ENCODE assay signal across 8 cellular contexts in genomic region chr11:7251836-7252682, GRCh38.
A peak's percentile ranks its signal among the peaks of the same experiment; 100 is the strongest.
DNase-seq lines count a peak whose midpoint lies in the region; ATAC-seq and TF ChIP-seq lines count a peak whose summit lies in the region.

SYT9 (plus strand) TSS chr11:7251904; CDS start chr11:7252187, 283 bp downstream.

- DNase-seq in AG04449 (ENCODE audit: low read depth, low spot score) (no peak), NCI-H1930 (lab: John Stamatoyannopoulos, UW) (peak; percentile 49 to 80), astrocyte of the hippocampus (ENCODE audit: low read depth, low spot score) (peak; percentile 67), iPS DF 6.9 (ENCODE audit: low read depth, low spot score) (peak; percentile 60), retinal pigment epithelial cell (ENCODE audit: low read depth) (peak; percentile 3), RKO (ENCODE audit: low spot score) (no peak), dedifferentiated amniotic fluid mesenchymal stem cell (ENCODE audit: extremely low spot score) (no peak)

- no CpG with 5 or more reads among the region's 84 CpGs for WGBS in iPS DF 6.9 (ENCODE audit: insufficient coverage, insufficient read length)

- peaks cover 12% of the 10 kb centered on the region; the same call in 1 of the 2 replicates for H3K27me3 ChIP-seq in iPS DF 6.9 (ENCODE audit: control insufficient read depth, insufficient read depth, low read length)

- peak; percentile 82 for ATAC-seq in GM19035 (IDR thresholded peaks at IDR 0.05; ENCODE audit: unreplicated experiment)

- no peaks in the 10 kb centered on the region for H3K9me3 ChIP-seq in iPS DF 6.9 (ENCODE audit: control insufficient read depth, insufficient read depth, low read length)

- POLR2A ChIA-PET in AG04449 (lab: Yijun Ruan, JAX) = no interaction called here

- H3K4me3 ChIP-seq in AG04449 (ENCODE audit: low read depth, low read length) (peak within 1 kb of the TSS; percentile 48), iPS DF 6.9 (ENCODE audit: low read length) (peak within 1 kb of the TSS; percentile 77), retinal pigment epithelial cell (ENCODE audit: low read length) (peak within 1 kb of the TSS; percentile 53)

- H3K27ac ChIP-seq in iPS DF 6.9 (ENCODE audit: low read length) = no peak within 1 kb of the TSS

- no peaks in the 10 kb centered on the region for H3K4me1 ChIP-seq in iPS DF 6.9 (ENCODE audit: control insufficient read depth, insufficient read depth, low read length)

- TF ChIP-seq CTCF in AG04449 (IDR thresholded peaks at IDR 0.05; ENCODE audit: insufficient read depth, low read length, missing control alignments) = no peak
- no peak for TF ChIP-seq CTCF in retinal pigment epithelial cell (conservative IDR thresholded peaks at IDR 0.05; ENCODE audit: low read depth, low read length)

- H3K36me3 ChIP-seq in iPS DF 6.9 (ENCODE audit: control insufficient read depth, insufficient read depth, low read length) = no peaks in the 10 kb centered on the region

- CTCF ChIA-PET in AG04449 (lab: Yijun Ruan, JAX) = interaction anchor here (1.0 kb wide), 1 partner anchor 12 kb away, joined by 3 read pairs; no protein-coding TSS in a partner anchor

Comparison
In these comparisons a context has a peak if more than half of its experiments do, and no peak if none do; other contexts are left out.
1. DNase-seq: peak in NCI-H1930 (2 of 2), astrocyte of the hippocampus (single experiment), iPS DF 6.9 (single experiment) and retinal pigment epithelial cell (single experiment); none in AG04449 (single experiment), RKO (single experiment) and dedifferentiated amniotic fluid mesenchymal stem cell (single experiment).
2. Peak in every context shown above with its lines, with median percentiles within 50 percentile points of each other: H3K4me3 ChIP-seq.